13 cellular contexts compared by ENCODE assay signal in genomic region chr11:4071325-4071724, GRCh38.
"Had no signal": no experiment of that assay in that cellular context is flagged by ENCODE, and none has a peak within 500 bp of the region (broad histone marks: within the 10 kb centered on the region; RNA-seq: fewer than 3 reads in every experiment).

No MANE protein-coding gene starts in this region.

- H3K27me3 ChIP-seq: colonic mucosa, pancreas had no signal

- H3K27ac ChIP-seq: cardiac muscle cell, colonic mucosa, pancreas had no signal

- H3K36me3 ChIP-seq: cardiac muscle cell, colonic mucosa, pancreas had no signal

- H3K4me1 ChIP-seq: colonic mucosa, pancreas had no signal

- H3K9me3 Mint-ChIP-seq: activated CD4-positive, alpha-beta T cell treated with anti-CD3 and anti-CD28 coated beads, Interleukin-2, amount 10 ng/mL, durations not matched to agents 7 days and 5 days; activated naive CD4-positive, alpha-beta T cell treated with anti-CD3 and anti-CD28 coated beads, Interleukin-2, amount 10 ng/mL, durations not matched to agents 7 days and 5 days had no signal

- H3K4me3 ChIP-seq: cardiac muscle cell, colonic mucosa, pancreas had no signal

- H3K4me3 Mint-ChIP-seq: activated CD4-positive, alpha-beta T cell treated with anti-CD3 and anti-CD28 coated beads, Interleukin-2, amount 10 ng/mL, durations not matched to agents 7 days and 5 days; activated naive CD4-positive, alpha-beta T cell treated with anti-CD3 and anti-CD28 coated beads, Interleukin-2, amount 10 ng/mL, durations not matched to agents 7 days and 5 days had no signal

- H3K9me3 ChIP-seq: colonic mucosa, pancreas had no signal

- ATAC-seq: left ventricle myocardium superior had no signal

- DNase-seq: activated CD4-positive, alpha-beta T cell treated with anti-CD3 and anti-CD28 coated beads, Interleukin-2, amount 10 ng/mL, durations not matched to agents 7 days and 5 days; activated CD4-positive, CD25-positive, alpha-beta regulatory T cell; activated naive CD4-positive, alpha-beta T cell treated with anti-CD3 and anti-CD28 coated beads, Interleukin-2, amount 10 ng/mL, durations not matched to agents 7 days and 5 days; activated T-cell treated with anti-CD3 and anti-CD28 coated beads for 4 hours; colonic mucosa; foreskin fibroblast; glutamatergic neuron; kidney glomerular epithelial cell; left ventricle myocardium superior; pancreas; stimulated activated CD4-positive, alpha-beta T cell treated with anti-CD3 and anti-CD28 coated beads, Interleukin-12 subunit alpha, Interleukin-12 subunit beta, amount 100 ng/mL, for 4 hours; stimulated activated CD4-positive, alpha-beta T cell treated with anti-CD3 and anti-CD28 coated beads, Interleukin-2, amount 100 ng/mL, for 24 hours had no signal

- H3K27me3 Mint-ChIP-seq: activated CD4-positive, alpha-beta T cell treated with anti-CD3 and anti-CD28 coated beads, Interleukin-2, amount 10 ng/mL, durations not matched to agents 7 days and 5 days; activated naive CD4-positive, alpha-beta T cell treated with anti-CD3 and anti-CD28 coated beads, Interleukin-2, amount 10 ng/mL, durations not matched to agents 7 days and 5 days had no signal
